Comparison of ENCODE assay signal across 8 cellular contexts in the genomic region with DNA sequence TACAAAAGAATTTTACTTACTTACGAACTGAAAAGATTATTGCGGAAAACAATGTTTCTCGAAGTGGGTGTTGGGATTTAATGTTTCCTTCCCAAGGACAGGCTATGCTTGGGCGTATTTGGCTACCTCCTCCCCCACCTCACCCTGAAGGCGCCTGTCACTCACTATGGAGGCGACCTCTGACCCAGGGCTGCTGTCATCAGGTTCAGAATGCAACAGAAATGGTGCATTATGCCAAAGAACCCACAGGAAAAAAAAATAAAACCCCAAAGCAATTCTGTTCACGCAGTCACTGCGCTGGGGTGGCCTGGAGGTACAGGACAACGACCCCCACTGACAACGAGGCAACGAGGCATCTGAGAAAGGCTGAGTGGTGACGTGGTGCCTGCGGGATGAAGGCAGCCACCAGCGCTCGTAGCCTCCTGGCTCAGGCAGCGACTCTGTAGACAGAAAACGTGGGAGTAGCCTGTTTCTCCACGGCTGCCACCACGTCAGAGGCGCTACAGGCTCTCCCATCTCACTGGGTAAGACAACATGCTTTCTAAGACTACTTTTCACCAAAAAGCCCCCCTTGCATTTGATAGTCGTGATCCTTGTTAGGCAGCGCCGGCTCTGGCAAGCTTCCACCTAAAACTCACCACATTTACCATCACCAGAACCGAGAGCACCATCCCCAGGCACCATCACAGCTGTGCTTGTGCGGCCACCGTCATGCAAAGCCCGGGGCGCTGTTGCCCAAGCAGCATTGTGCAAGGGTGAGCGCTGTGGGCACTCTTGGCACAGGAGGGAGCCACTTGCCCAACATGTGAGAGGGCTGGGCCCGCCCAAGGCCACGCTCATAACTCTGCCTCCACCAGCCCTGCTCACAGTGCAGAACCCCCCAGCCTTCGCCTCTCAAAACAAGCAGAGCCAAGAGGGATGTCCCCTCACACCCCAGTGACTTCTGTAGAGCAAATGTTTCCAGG. TPM values are rescaled to one million over a fixed set of nuclear protein-coding genes. Genes with fewer than 3 reads are reported as not detected.
DNase-seq lines count a peak whose midpoint lies in the region; ATAC-seq and TF ChIP-seq lines count a peak whose summit lies in the region.
"Had no signal": no experiment of that assay in that cellular context is flagged by ENCODE, and none has a peak within 500 bp of the region (broad histone marks: within the 10 kb centered on the region; RNA-seq: fewer than 3 reads in every experiment).

No MANE protein-coding gene starts in this region.

- peak overlapping the region; percentile 76 for H3K27ac ChIP-seq in angular gyrus (ENCODE audit: low read depth, low read length)

- no peak for ATAC-seq in HG03571 (IDR thresholded peaks at IDR 0.05; ENCODE audit: unreplicated experiment)

- no peaks in the 10 kb centered on the region for H3K27me3 ChIP-seq in kidney epithelial cell (ENCODE audit: control insufficient read depth, insufficient read depth, low read length)

- DNase-seq in MV-4-11 (lab: John Stamatoyannopoulos, UW) (peak; percentile 95), kidney epithelial cell (ENCODE audit: low read depth) (no peak), type B pancreatic cell (ENCODE audit: extremely low spot score, unreplicated experiment) (no peak), NCI-H146 treated with DMSO at 0.1 percent for 48 hours (lab: John Stamatoyannopoulos, UW; ENCODE audit: unreplicated experiment) (no peak)
- DNase-seq in activated CD8-positive, alpha-beta memory T cell treated with anti-CD3 and anti-CD28 coated beads, Interleukin-2, amount 50 U/mL, for 4 hours: no peak
- DNase-seq: NCI-H748 treated with DMSO at 0.1 percent for 48 hours had no signal

- TF ChIP-seq CTCF in kidney epithelial cell (IDR thresholded peaks at IDR 0.05; ENCODE audit: insufficient read depth, low read length, poor library complexity, severe bottlenecking) (peak; percentile 16), type B pancreatic cell (conservative IDR thresholded peaks at IDR 0.05) (no peak)

- H3K4me3 Mint-ChIP-seq in type B pancreatic cell: no peak overlapping the region

- no peaks in the 10 kb centered on the region for H3K9me3 Mint-ChIP-seq in type B pancreatic cell

- H3K4me3 ChIP-seq in kidney epithelial cell (ENCODE audit: low read depth, low read length): no peak overlapping the region

- peaks cover 5% of the 10 kb centered on the region for H3K36me3 ChIP-seq in kidney epithelial cell (ENCODE audit: control insufficient read depth, insufficient read depth, low read length)

- no peaks in the 10 kb centered on the region for H3K4me1 Mint-ChIP-seq in type B pancreatic cell (ENCODE audit: unreplicated experiment)

- no peaks in the 10 kb centered on the region for H3K27me3 Mint-ChIP-seq in type B pancreatic cell

- H3K36me3 Mint-ChIP-seq in type B pancreatic cell: peaks cover 11% of the 10 kb centered on the region

- peak overlapping the region; percentile 36 for H3K27ac Mint-ChIP-seq in type B pancreatic cell

RNA-seq across cellular contexts. Expression of a gene that starts 14.3 kb away (rescaled TPM):
- total RNA-seq in kidney epithelial cell (63.9 and 68.1 TPM in 2 replicates), type B pancreatic cell (ENCODE audit: low replicate concordance) (78.4 and 89.2 TPM in 2 replicates)

RNA-seq across cellular contexts. Expression of a gene that starts 39.8 kb away (rescaled TPM):
- total RNA-seq in kidney epithelial cell (14.2 and 14.9 TPM in 2 replicates), type B pancreatic cell (ENCODE audit: low replicate concordance) (45.9 and 47.0 TPM in 2 replicates)
